ENCODE assay signal across 2 cellular contexts in the genomic region with DNA sequence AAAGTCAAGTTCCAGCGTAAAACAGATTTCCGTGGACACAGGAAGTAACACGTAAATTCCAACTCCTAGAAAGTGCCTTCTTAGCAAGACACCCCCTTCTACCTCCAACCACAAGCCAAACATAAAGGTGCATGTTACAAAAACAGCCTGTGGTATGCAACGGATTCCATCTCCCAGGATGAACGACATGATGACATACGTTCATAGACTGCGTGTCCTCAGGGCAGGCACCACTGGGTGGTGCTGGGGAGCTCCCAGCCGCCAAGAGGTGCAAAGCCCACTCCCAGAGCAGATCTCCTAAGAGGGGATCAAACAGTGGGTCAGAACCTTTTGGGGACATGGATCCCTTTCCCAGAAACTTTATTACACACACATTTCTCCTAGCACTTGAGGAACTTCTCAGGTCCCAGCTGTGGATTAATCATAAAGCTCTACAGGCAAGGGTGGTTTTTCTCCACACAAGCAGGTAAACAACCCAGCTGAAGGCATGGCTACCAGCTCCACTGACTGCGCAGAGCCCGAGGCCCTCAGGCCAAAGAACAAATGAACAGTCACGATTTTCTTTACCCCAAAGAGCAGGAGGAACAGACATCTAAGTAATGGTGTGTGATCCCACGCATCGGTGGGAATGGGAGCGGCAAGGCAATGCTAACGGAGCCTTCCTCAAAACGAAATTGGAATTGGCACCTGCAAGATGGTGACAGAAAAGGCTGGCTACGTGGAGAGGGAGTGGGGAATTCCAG.
TF ChIP-seq lines count a peak whose summit lies in the region.

No MANE protein-coding gene starts in this region.

TF ChIP-seq in K562, 482 proteins besides CTCF, POLR2A, EP300 and RAD21 (continues in another document):
- TF ChIP-seq, protein P1, sequence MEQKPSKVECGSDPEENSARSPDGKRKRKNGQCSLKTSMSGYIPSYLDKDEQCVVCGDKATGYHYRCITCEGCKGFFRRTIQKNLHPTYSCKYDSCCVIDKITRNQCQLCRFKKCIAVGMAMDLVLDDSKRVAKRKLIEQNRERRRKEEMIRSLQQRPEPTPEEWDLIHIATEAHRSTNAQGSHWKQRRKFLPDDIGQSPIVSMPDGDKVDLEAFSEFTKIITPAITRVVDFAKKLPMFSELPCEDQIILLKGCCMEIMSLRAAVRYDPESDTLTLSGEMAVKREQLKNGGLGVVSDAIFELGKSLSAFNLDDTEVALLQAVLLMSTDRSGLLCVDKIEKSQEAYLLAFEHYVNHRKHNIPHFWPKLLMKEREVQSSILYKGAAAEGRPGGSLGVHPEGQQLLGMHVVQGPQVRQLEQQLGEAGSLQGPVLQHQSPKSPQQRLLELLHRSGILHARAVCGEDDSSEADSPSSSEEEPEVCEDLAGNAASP (IDR thresholded peaks at IDR 0.05): no peak
- TF ChIP-seq PYGO2 (tag; IDR thresholded peaks at IDR 0.05) (no peak), THRAP3 (IDR thresholded peaks at IDR 0.05; ENCODE audit: borderline replicate concordance) (0 out of 2 replicates have a peak, but pooled peaks have one; percentile 57), SNRNP70 (optimal IDR thresholded peaks at IDR 0.05; ENCODE audit: low read depth, low read length) (no peak), ZNF253 (CRISPR knock-in tag; conservative IDR thresholded peaks at IDR 0.05) (no peak), ZNF408 (CRISPR knock-in tag; IDR thresholded peaks at IDR 0.05; ENCODE audit: low read depth) (no peak), KLF6 (CRISPR knock-in tag; IDR thresholded peaks at IDR 0.05; ENCODE audit: borderline replicate concordance) (no peak), FOSL1 (tag; conservative IDR thresholded peaks at IDR 0.05) (0 out of 2 replicates have a peak, but pooled peaks have one; percentile 22), ZBTB7A (IDR thresholded peaks at IDR 0.05; ENCODE audit: borderline replicate concordance, control insufficient read depth, low read depth, low read length) (peak; percentile 80), TRIM24 (IDR thresholded peaks at IDR 0.05) (no peak), ETV1 (tag; conservative IDR thresholded peaks at IDR 0.05; ENCODE audit: low read depth) (0 out of 2 replicates have a peak, but pooled peaks have one; percentile 29), OTX1 (CRISPR knock-in tag; IDR thresholded peaks at IDR 0.05) (0 out of 2 replicates have a peak, but pooled peaks have one; percentile 37), NCOA1 (IDR thresholded peaks at IDR 0.05; ENCODE audit: low read depth) (no peak), BRD9 (IDR thresholded peaks at IDR 0.05; ENCODE audit: low read depth, partially characterized antibody) (peak; percentile 28), YY1 (IDR thresholded peaks at IDR 0.05; ENCODE audit: borderline replicate concordance in 1 of 3, control insufficient read depth in 1 of 3, extremely low read depth in 1 of 3, insufficient read depth in 3 of 3, insufficient read length in 1 of 3, insufficient replicate concordance in 2 of 3, low read depth in 1 of 3, low read length in 2 of 3) (peak in 1 of 3 experiments; percentile 39), ZNF24 (IDR thresholded peaks at IDR 0.05) (0 out of 2 replicates have a peak, but pooled peaks have one; percentile 43), ZNF41 (CRISPR knock-in tag; conservative IDR thresholded peaks at IDR 0.05) (no peak), FOXA3 (CRISPR knock-in tag; conservative IDR thresholded peaks at IDR 0.05 in 1 of 2, IDR thresholded peaks at IDR 0.05 in 1 of 2) (peak in 1 of 2 experiments; percentile 55; a peak in 1 of 4 replicates), TEAD1 (CRISPR knock-in tag; IDR thresholded peaks at IDR 0.05) (peak; percentile 13 to 89; a peak in 2 of 4 replicates), CTBP1 (IDR thresholded peaks at IDR 0.05; ENCODE audit: borderline replicate concordance) (peak; percentile 46; the same call in 1 of the 2 replicates), SMC3 (conservative IDR thresholded peaks at IDR 0.05; ENCODE audit: insufficient read depth, low read depth, low read length) (peak; percentile 73), CREB1 (IDR thresholded peaks at IDR 0.05) (0 out of 2 replicates have a peak, but pooled peaks have one; percentile 8), CREB1 (CRISPR knock-in tag; IDR thresholded peaks at IDR 0.05) (peak; percentile 29; the same call in 1 of the 2 replicates)
- TF ChIP-seq, protein P2, sequence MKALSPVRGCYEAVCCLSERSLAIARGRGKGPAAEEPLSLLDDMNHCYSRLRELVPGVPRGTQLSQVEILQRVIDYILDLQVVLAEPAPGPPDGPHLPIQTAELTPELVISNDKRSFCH (CRISPR knock-in tag; IDR thresholded peaks at IDR 0.05): no peak
- TF ChIP-seq, protein P2 (tag; IDR thresholded peaks at IDR 0.05): no peak
- TF ChIP-seq, protein P3, sequence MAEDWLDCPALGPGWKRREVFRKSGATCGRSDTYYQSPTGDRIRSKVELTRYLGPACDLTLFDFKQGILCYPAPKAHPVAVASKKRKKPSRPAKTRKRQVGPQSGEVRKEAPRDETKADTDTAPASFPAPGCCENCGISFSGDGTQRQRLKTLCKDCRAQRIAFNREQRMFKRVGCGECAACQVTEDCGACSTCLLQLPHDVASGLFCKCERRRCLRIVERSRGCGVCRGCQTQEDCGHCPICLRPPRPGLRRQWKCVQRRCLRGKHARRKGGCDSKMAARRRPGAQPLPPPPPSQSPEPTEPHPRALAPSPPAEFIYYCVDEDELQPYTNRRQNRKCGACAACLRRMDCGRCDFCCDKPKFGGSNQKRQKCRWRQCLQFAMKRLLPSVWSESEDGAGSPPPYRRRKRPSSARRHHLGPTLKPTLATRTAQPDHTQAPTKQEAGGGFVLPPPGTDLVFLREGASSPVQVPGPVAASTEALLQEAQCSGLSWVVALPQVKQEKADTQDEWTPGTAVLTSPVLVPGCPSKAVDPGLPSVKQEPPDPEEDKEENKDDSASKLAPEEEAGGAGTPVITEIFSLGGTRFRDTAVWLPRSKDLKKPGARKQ (CRISPR knock-in tag; IDR thresholded peaks at IDR 0.05): 0 out of 2 replicates have a peak, but pooled peaks have one; percentile 70
- TF ChIP-seq, protein P4, sequence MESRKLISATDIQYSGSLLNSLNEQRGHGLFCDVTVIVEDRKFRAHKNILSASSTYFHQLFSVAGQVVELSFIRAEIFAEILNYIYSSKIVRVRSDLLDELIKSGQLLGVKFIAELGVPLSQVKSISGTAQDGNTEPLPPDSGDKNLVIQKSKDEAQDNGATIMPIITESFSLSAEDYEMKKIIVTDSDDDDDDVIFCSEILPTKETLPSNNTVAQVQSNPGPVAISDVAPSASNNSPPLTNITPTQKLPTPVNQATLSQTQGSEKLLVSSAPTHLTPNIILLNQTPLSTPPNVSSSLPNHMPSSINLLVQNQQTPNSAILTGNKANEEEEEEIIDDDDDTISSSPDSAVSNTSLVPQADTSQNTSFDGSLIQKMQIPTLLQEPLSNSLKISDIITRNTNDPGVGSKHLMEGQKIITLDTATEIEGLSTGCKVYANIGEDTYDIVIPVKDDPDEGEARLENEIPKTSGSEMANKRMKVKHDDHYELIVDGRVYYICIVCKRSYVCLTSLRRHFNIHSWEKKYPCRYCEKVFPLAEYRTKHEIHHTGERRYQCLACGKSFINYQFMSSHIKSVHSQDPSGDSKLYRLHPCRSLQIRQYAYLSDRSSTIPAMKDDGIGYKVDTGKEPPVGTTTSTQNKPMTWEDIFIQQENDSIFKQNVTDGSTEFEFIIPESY (CRISPR knock-in tag; IDR thresholded peaks at IDR 0.05): peak; percentile 98

TF ChIP-seq in HepG2, 621 proteins besides CTCF, POLR2A, EP300 and RAD21 (continues in another document):
- TF ChIP-seq ZBTB1 (CRISPR knock-in tag; IDR thresholded peaks at IDR 0.05; ENCODE audit: borderline replicate concordance): no peak
- 0 out of 2 replicates have a peak, but pooled peaks have one; percentile 14 for TF ChIP-seq PITX1 (CRISPR knock-in tag; IDR thresholded peaks at IDR 0.05)
- TF ChIP-seq SALL1 (CRISPR knock-in tag; IDR thresholded peaks at IDR 0.05): peak; percentile 4; the same call in 1 of the 2 replicates
- no peak for TF ChIP-seq IKZF1 (IDR thresholded peaks at IDR 0.05)
- no peak for TF ChIP-seq ZNF260 (CRISPR knock-in tag; IDR thresholded peaks at IDR 0.05; ENCODE audit: borderline replicate concordance, low read depth)
- TF ChIP-seq, protein P5, sequence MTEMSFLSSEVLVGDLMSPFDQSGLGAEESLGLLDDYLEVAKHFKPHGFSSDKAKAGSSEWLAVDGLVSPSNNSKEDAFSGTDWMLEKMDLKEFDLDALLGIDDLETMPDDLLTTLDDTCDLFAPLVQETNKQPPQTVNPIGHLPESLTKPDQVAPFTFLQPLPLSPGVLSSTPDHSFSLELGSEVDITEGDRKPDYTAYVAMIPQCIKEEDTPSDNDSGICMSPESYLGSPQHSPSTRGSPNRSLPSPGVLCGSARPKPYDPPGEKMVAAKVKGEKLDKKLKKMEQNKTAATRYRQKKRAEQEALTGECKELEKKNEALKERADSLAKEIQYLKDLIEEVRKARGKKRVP (CRISPR knock-in tag; IDR thresholded peaks at IDR 0.05): peak in 1 of 2 experiments; percentile 66; a peak in 2 of 4 replicates
- TF ChIP-seq FOXA1 (IDR thresholded peaks at IDR 0.05): no peak
- peak; percentile 18; the same call in 1 of the 2 replicates for TF ChIP-seq FOXA1 (CRISPR knock-in tag; IDR thresholded peaks at IDR 0.05)
- TF ChIP-seq, protein P4 (CRISPR knock-in tag; IDR thresholded peaks at IDR 0.05): peak; percentile 99
- peak; percentile 62 for TF ChIP-seq SMC3 (IDR thresholded peaks at IDR 0.05; ENCODE audit: low read length)
- TF ChIP-seq TEAD3 (CRISPR knock-in tag; optimal IDR thresholded peaks at IDR 0.05; ENCODE audit: borderline replicate concordance): peak; percentile 70
- TF ChIP-seq ZNF232 (CRISPR knock-in tag; IDR thresholded peaks at IDR 0.05; ENCODE audit: borderline replicate concordance): 0 out of 2 replicates have a peak, but pooled peaks have one; percentile 31
- TF ChIP-seq U2AF1 (optimal IDR thresholded peaks at IDR 0.05; ENCODE audit: low read depth, low read length): peak; percentile 50
- TF ChIP-seq, protein P6, sequence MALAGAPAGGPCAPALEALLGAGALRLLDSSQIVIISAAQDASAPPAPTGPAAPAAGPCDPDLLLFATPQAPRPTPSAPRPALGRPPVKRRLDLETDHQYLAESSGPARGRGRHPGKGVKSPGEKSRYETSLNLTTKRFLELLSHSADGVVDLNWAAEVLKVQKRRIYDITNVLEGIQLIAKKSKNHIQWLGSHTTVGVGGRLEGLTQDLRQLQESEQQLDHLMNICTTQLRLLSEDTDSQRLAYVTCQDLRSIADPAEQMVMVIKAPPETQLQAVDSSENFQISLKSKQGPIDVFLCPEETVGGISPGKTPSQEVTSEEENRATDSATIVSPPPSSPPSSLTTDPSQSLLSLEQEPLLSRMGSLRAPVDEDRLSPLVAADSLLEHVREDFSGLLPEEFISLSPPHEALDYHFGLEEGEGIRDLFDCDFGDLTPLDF (CRISPR knock-in tag; IDR thresholded peaks at IDR 0.05): no peak
- peak; percentile 47; the same call in 1 of the 2 replicates for TF ChIP-seq FOXO1 (CRISPR knock-in tag; IDR thresholded peaks at IDR 0.05)
- peak; percentile 59 for TF ChIP-seq STAG1 (CRISPR knock-in tag; IDR thresholded peaks at IDR 0.05)
- 0 out of 4 replicates have a peak, but pooled peaks of 1 of the 2 experiments have one; percentile 43 for TF ChIP-seq KLF16 (CRISPR knock-in tag; IDR thresholded peaks at IDR 0.05)
- TF ChIP-seq ZSCAN21 (CRISPR knock-in tag; IDR thresholded peaks at IDR 0.05; ENCODE audit: borderline replicate concordance): peak; percentile 46; the same call in 1 of the 2 replicates
- TF ChIP-seq, protein P7, sequence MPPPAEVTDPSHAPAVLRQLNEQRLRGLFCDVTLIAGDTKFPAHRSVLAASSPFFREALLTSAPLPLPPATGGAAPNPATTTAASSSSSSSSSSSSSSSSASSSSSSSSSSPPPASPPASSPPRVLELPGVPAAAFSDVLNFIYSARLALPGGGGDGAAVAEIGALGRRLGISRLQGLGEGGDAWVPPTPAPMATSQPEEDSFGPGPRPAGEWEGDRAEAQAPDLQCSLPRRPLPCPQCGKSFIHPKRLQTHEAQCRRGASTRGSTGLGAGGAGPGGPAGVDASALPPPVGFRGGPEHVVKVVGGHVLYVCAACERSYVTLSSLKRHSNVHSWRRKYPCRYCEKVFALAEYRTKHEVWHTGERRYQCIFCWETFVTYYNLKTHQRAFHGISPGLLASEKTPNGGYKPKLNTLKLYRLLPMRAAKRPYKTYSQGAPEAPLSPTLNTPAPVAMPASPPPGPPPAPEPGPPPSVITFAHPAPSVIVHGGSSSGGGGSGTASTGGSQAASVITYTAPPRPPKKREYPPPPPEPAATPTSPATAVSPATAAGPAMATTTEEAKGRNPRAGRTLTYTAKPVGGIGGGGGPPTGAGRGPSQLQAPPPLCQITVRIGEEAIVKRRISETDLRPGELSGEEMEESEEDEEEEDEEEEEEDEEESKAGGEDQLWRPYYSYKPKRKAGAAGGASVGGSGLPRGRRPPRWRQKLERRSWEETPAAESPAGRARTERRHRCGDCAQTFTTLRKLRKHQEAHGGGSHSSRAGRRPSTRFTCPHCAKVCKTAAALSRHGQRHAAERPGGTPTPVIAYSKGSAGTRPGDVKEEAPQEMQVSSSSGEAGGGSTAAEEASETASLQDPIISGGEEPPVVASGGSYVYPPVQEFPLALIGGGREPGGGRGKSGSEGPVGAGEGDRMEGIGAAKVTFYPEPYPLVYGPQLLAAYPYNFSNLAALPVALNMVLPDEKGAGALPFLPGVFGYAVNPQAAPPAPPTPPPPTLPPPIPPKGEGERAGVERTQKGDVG (CRISPR knock-in tag; IDR thresholded peaks at IDR 0.05; ENCODE audit: borderline replicate concordance): peak; percentile 95; the same call in 1 of the 2 replicates
- TF ChIP-seq, protein P8, sequence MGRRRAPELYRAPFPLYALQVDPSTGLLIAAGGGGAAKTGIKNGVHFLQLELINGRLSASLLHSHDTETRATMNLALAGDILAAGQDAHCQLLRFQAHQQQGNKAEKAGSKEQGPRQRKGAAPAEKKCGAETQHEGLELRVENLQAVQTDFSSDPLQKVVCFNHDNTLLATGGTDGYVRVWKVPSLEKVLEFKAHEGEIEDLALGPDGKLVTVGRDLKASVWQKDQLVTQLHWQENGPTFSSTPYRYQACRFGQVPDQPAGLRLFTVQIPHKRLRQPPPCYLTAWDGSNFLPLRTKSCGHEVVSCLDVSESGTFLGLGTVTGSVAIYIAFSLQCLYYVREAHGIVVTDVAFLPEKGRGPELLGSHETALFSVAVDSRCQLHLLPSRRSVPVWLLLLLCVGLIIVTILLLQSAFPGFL (CRISPR knock-in tag; IDR thresholded peaks at IDR 0.05): no peak
- peak; percentile 43; the same call in 1 of the 2 replicates for TF ChIP-seq HNF4A (CRISPR knock-in tag; IDR thresholded peaks at IDR 0.05)
- TF ChIP-seq ZNF317 (CRISPR knock-in tag; IDR thresholded peaks at IDR 0.05): 0 out of 2 replicates have a peak, but pooled peaks have one; percentile 28
- peak; percentile 39; the same call in 1 of the 2 replicates for TF ChIP-seq ZMYM4 (CRISPR knock-in tag; IDR thresholded peaks at IDR 0.05)
- 0 out of 2 replicates have a peak, but pooled peaks have one; percentile 16 for TF ChIP-seq HOXA3 (CRISPR knock-in tag; IDR thresholded peaks at IDR 0.05)
- no peak for TF ChIP-seq ASH2L (IDR thresholded peaks at IDR 0.05; ENCODE audit: insufficient read length, low read depth, low read length)
